19 cellular contexts compared by ENCODE assay signal in the genomic region with DNA sequence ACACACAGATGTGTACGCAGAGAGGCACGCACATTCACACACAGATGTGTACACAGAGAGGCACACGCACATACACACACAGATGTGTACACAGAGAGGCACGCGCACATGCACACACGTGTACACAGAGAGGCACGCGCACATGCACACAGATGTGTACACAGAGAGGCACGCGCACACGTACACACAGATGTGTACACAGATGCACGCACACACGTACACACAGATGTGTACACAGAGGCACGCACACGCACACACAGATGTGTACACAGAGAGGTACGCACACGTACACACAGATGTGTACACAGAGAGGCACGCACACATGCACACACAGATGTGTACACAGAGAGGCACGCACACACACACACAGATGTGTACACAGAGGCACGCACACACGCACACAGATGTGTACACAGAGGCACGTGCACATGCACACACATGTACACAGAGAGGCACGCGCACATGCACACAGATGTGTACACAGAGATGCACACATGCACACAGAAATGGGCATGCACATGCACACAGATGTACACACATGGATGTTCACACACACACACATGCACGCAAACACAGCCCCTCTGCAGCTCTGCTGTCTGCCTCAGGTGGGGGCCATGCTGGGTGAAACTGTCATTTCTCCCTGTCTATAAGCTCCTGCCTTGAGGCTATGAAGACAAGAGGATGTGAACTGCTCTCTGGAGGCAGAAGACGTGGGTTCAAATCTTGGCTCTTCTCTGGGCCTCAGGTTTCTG. TPM values are rescaled to one million over a fixed set of nuclear protein-coding genes. Genes with fewer than 3 reads are reported as not detected.
"Had no signal": no experiment of that assay in that cellular context is flagged by ENCODE, and none has a peak within 500 bp of the region (broad histone marks: within the 10 kb centered on the region; RNA-seq: fewer than 3 reads in every experiment).

No MANE protein-coding gene starts in this region.

- H3K36me3 Mint-ChIP-seq: activated naive CD8-positive, alpha-beta T cell; T-cell had no signal

- H2AFZ ChIP-seq: hepatocyte had no signal

- H3K4me3 ChIP-seq: hepatocyte, psoas muscle, stomach, thoracic aorta had no signal

- H3K4me1 ChIP-seq: psoas muscle, stomach had no signal

- H3K27ac ChIP-seq: hepatocyte, psoas muscle, stomach, thoracic aorta had no signal

- H3K9ac ChIP-seq: SK-N-SH had no signal

- H3K27me3 ChIP-seq: hepatocyte had no signal

- ATAC-seq: esophagus mucosa, left lobe of liver, psoas muscle, T-cell had no signal

- H3K9me3 ChIP-seq: psoas muscle, SK-N-SH had no signal

- H3K36me3 ChIP-seq: stomach, thoracic aorta had no signal

- H3K4me3 Mint-ChIP-seq: activated naive CD8-positive, alpha-beta T cell; memory B cell; nephron progenitor cell; T-cell had no signal

- DNase-seq: activated CD4-positive, alpha-beta T cell treated with anti-CD3 and anti-CD28 coated beads for 1 hour; activated CD4-positive, alpha-beta T cell treated with anti-CD3 and anti-CD28 coated beads, Interleukin-2, amount 50 U/mL, for 48 hours; islet precursor cell; nephron progenitor cell; psoas muscle; SK-N-SH; stimulated activated CD4-positive, alpha-beta T cell treated with anti-CD3 and anti-CD28 coated beads, Interleukin-12 subunit alpha, Interleukin-12 subunit beta, amount 100 ng/mL, for 4 hours; stimulated activated CD4-positive, alpha-beta T cell treated with anti-CD3 and anti-CD28 coated beads, Interleukin-2, amount 100 ng/mL, for 24 hours; stomach; T-cell; T-helper 9 cell had no signal

- H3K4me1 Mint-ChIP-seq: nephron progenitor cell, T-cell had no signal

- H3K27ac Mint-ChIP-seq: activated naive CD8-positive, alpha-beta T cell; memory B cell; nephron progenitor cell; T-cell had no signal

- H3K4me2 ChIP-seq: hepatocyte, SK-N-SH had no signal

RNA-seq across cellular contexts. Expression of a gene that starts 14.3 kb away (rescaled TPM):
- total RNA-seq: dermis microvascular lymphatic vessel endothelial cell, esophagus mucosa, left lobe of liver, omental fat pad, psoas muscle, thoracic aorta had no signal

RNA-seq across cellular contexts. Expression of a gene that starts 42.6 kb away (rescaled TPM):
- total RNA-seq: dermis microvascular lymphatic vessel endothelial cell, esophagus mucosa, hepatocyte, left lobe of liver, omental fat pad, psoas muscle, stomach, T-cell, thoracic aorta had no signal
- polyA plus RNA-seq: hepatocyte, psoas muscle, SK-N-SH, stomach had no signal
